Comparison of ENCODE assay signal across 8 cellular contexts in genomic region chr3:194136519-194137313, GRCh38. TPM values are rescaled to one million over a fixed set of nuclear protein-coding genes. Genes with fewer than 3 reads are reported as not detected.
DNase-seq lines count a peak whose midpoint lies in the region; ATAC-seq, FAIRE-seq and TF ChIP-seq lines count a peak whose summit lies in the region.

No MANE protein-coding gene starts in this region.

- H4K20me1 ChIP-seq in DND-41 (ENCODE audit: insufficient read depth, low read length) = peaks cover 30% of the 10 kb centered on the region

- H3K9ac ChIP-seq in DND-41 (ENCODE audit: low read depth, low read length) = peak overlapping the region; percentile 68

- peaks cover 29% of the 10 kb centered on the region for H3K79me2 ChIP-seq in DND-41 (ENCODE audit: insufficient read depth, low read length)

- peak; percentile 73 for DNase-seq in DND-41
- peak; percentile 45 for DNase-seq in LHCN-M2 (ENCODE audit: low read depth)
- peak; percentile 70 for DNase-seq in activated CD8-positive, alpha-beta memory T cell treated with anti-CD3 and anti-CD28 coated beads for 24 hours
- no peak for DNase-seq in esophagus squamous epithelium (lab: John Stamatoyannopoulos, UW)
- DNase-seq in natural killer cell = peak; percentile 31
- DNase-seq in urothelium cell line (ENCODE audit: low spot score) = peak; percentile 26
- DNase-seq in G401 (ENCODE audit: low spot score) = no peak

- peak overlapping the region; percentile 93 for H3K4me3 Mint-ChIP-seq in natural killer cell

- H3K4me2 ChIP-seq in DND-41 (ENCODE audit: insufficient read depth, low read length) = peak overlapping the region; percentile 89

- H3K9me3 ChIP-seq in DND-41 (ENCODE audit: insufficient read depth, low read length, severe bottlenecking) = no peaks in the 10 kb centered on the region
- no peaks in the 10 kb centered on the region for H3K9me3 ChIP-seq in esophagus squamous epithelium

- H3K4me1 Mint-ChIP-seq in natural killer cell = peaks cover 32 to 46% of the 10 kb centered on the region in 2 donors

- in situ Hi-C loops in G401 (cut with HindIII; ENCODE audit: low sequenced_read_pairs) = loop anchor here (10.0 kb wide), 1 partner anchor 152 kb away; no protein-coding TSS in a partner anchor

- peak overlapping the region; percentile 84 to 86 for H3K27ac Mint-ChIP-seq in natural killer cell

- H3K9me3 Mint-ChIP-seq in natural killer cell = no peaks in the 10 kb centered on the region

- H3K4me1 ChIP-seq in DND-41 (ENCODE audit: insufficient read depth, low read length) (peaks cover 80% of the 10 kb centered on the region), esophagus squamous epithelium (peaks cover 30 to 92% (median 46%) of the 10 kb centered on the region in 3 donors)

- H3K27me3 Mint-ChIP-seq in natural killer cell (ENCODE audit: low read depth in 2 of 2) = peaks cover 49 to 57% of the 10 kb centered on the region in 2 donors

- H3K36me3 ChIP-seq in DND-41 (ENCODE audit: insufficient read depth, low read length) (peaks cover 24% of the 10 kb centered on the region), esophagus squamous epithelium (peaks cover 0 to 8% (median 0%) of the 10 kb centered on the region in 3 donors)

- 0 to 1% methylated on average over 17 to 19 of the region's 43 CpGs for WGBS in esophagus squamous epithelium, 2 donors

- peak; percentile 1; the same call in 1 of the 3 replicates for ATAC-seq in DND-41 (ENCODE audit: insufficient read depth, low read depth)
- ATAC-seq in natural killer cell = no peak
- no peak for ATAC-seq in HG02885 (IDR thresholded peaks at IDR 0.05; ENCODE audit: poor library complexity, unreplicated experiment)

- intact Hi-C loops in esophagus squamous epithelium (cut with DNase I) = loop anchor here (5.0 to 10.0 kb wide), 2 partner anchors 181 to 352 kb away; no protein-coding TSS in a partner anchor
- intact Hi-C loops in natural killer cell (cut with micrococcal nuclease) = loop anchor here (10.0 kb wide), 1 partner anchor 542 kb away; the partner anchor contains the start of gene OPA1

- FAIRE-seq in urothelium cell line (lab: Jason Lieb, UNC) = no peak

- peak overlapping the region; percentile 67 to 82 for H3K4me3 ChIP-seq in DND-41 (ENCODE audit: low read depth in 1 of 2, low read length in 2 of 2)
- peak overlapping the region; percentile 53 to 88 (median 70) for H3K4me3 ChIP-seq in esophagus squamous epithelium

- TF ChIP-seq CTCF in DND-41 (IDR thresholded peaks at IDR 0.05; ENCODE audit: borderline replicate concordance, extremely low read depth, low read length, poor library complexity, severe bottlenecking) = no peak
- TF ChIP-seq CTCF in esophagus squamous epithelium (IDR thresholded peaks at IDR 0.05) = no peak
- no peak for TF ChIP-seq CTCF in natural killer cell (IDR thresholded peaks at IDR 0.05)

- H2AFZ ChIP-seq in DND-41 (ENCODE audit: low read depth, low read length) = peak overlapping the region; percentile 29; the same call in 1 of the 2 replicates

- TF ChIP-seq POLR2A in esophagus squamous epithelium (IDR thresholded peaks at IDR 0.05) = no peak

- no peaks in the 10 kb centered on the region for H3K36me3 Mint-ChIP-seq in natural killer cell

- peak overlapping the region; percentile 82 for H3K27ac ChIP-seq in DND-41 (ENCODE audit: low read length)
- H3K27ac ChIP-seq in esophagus squamous epithelium = peak overlapping the region; percentile 94 to 98 (median 96)

- H3K27me3 ChIP-seq in DND-41 (ENCODE audit: insufficient read depth, low read length, poor library complexity) = peaks cover 51% of the 10 kb centered on the region
- H3K27me3 ChIP-seq in esophagus squamous epithelium = no peaks in the 10 kb centered on the region

RNA-seq across cellular contexts. Expression of gene HES1, which starts 0.8 kb away (rescaled TPM):
- 0.52 and 1.2 TPM in 2 replicates for total RNA-seq in LHCN-M2 (2014; rRNA removed)
- polyA plus RNA-seq in LHCN-M2 (2012) = 0.09 TPM
- total RNA-seq in esophagus squamous epithelium = 10 to 100 TPM; 38.6 to 92.1 (median 75.4) TPM
- 1 to 10 TPM; 1.5 to 4.4 (median 2.2) TPM for total RNA-seq in natural killer cell
- 3.3 and 6.6 TPM in 2 replicates for total RNA-seq in G401 (2014; rRNA removed; shearing (Covaris generic))

Comparison
In these comparisons a context has a peak if more than half of its experiments do, and no peak if none do; other contexts are left out.
1. DNase-seq: peak in DND-41 (single experiment), LHCN-M2 (single experiment), activated CD8-positive, alpha-beta memory T cell treated with anti-CD3 and anti-CD28 coated beads for 24 hours (single experiment), natural killer cell (single experiment) and urothelium cell line (single experiment); none in esophagus squamous epithelium (single experiment) and G401 (single experiment).